14 cellular contexts compared by ENCODE assay signal in the genomic region with DNA sequence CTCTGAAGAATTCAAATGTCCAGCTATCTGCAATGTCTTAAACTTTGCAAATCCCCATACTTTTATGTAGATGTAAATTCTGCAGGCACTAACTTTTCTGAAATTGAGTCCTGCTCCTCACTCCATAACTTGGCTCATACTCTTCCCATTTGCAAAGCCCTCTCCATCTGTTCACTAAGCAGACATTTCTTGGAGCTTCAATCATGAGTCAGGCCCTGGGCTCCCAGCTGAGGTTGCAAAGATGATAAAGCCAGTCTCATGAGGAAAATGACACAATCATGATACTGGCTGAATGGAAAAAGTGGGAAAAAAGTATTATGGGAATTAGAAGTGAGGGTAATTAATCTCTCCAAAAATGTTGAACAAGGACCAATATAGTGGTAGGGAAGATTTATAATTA.
"Had no signal": no experiment of that assay in that cellular context is flagged by ENCODE, and none has a peak within 500 bp of the region (broad histone marks: within the 10 kb centered on the region; RNA-seq: fewer than 3 reads in every experiment).

No MANE protein-coding gene starts in this region.

- H3K9me3 ChIP-seq: lower lobe of right lung, psoas muscle, right lobe of liver, suprapubic skin had no signal

- H3K36me3 ChIP-seq: lower lobe of right lung, right lobe of liver, suprapubic skin had no signal

- H3K27me3 ChIP-seq: right lobe of liver, suprapubic skin had no signal

- ATAC-seq: activated CD4-positive, CD25-positive, alpha-beta regulatory T cell treated with anti-CD3 and anti-CD28 coated beads, Interleukin-2, amount 50 U/mL, for 24 hours; left colon; lower lobe of right lung; psoas muscle; right lobe of liver had no signal

- DNase-seq: activated CD4-positive, alpha-beta T cell treated with anti-CD3 and anti-CD28 coated beads, Interleukin-2, amount 50 U/mL, for 1 hour; activated CD8-positive, alpha-beta memory T cell treated with anti-CD3 and anti-CD28 coated beads for 24 hours; activated naive CD8-positive, alpha-beta T cell treated with anti-CD3 and anti-CD28 coated beads for 36 hours; dorsolateral prefrontal cortex; foreskin melanocyte; head of caudate nucleus; immature natural killer cell; left colon; lower lobe of right lung; midbrain; psoas muscle; right lobe of liver had no signal

- H3K27ac ChIP-seq: dorsolateral prefrontal cortex, lower lobe of right lung, psoas muscle, right lobe of liver, suprapubic skin had no signal

- H3K4me1 ChIP-seq: lower lobe of right lung, psoas muscle, right lobe of liver, suprapubic skin had no signal

- H3K4me3 ChIP-seq: dorsolateral prefrontal cortex, lower lobe of right lung, psoas muscle, right lobe of liver, suprapubic skin had no signal
